Comparison of ENCODE assay signal across 1 cellular context in genomic region chr1:223129229-223129851, GRCh38.
TF ChIP-seq lines count a peak whose summit lies in the region.

No MANE protein-coding gene starts in this region.

TF ChIP-seq in K562, 482 proteins besides CTCF, POLR2A, EP300 and RAD21 (continued from another document and continues in another):
- TF ChIP-seq MGA (IDR thresholded peaks at IDR 0.05) (peak; percentile 65; the same call in 1 of the 2 replicates), CHAMP1 (IDR thresholded peaks at IDR 0.05) (no peak), OTX1 (CRISPR knock-in tag; IDR thresholded peaks at IDR 0.05) (no peak), ZNF778 (CRISPR knock-in tag; IDR thresholded peaks at IDR 0.05) (no peak), ZBTB34 (CRISPR knock-in tag; IDR thresholded peaks at IDR 0.05) (no peak), ZNF140 (CRISPR knock-in tag; IDR thresholded peaks at IDR 0.05) (no peak), FIP1L1 (IDR thresholded peaks at IDR 0.05; ENCODE audit: low read depth, low read length, poor library complexity, severe bottlenecking) (no peak), MCM5 (IDR thresholded peaks at IDR 0.05; ENCODE audit: low read depth) (no peak), ZNF197 (CRISPR knock-in tag; IDR thresholded peaks at IDR 0.05; ENCODE audit: low read depth) (no peak), TAF7 (tag; IDR thresholded peaks at IDR 0.05) (no peak), SREBF1 (IDR thresholded peaks at IDR 0.05; ENCODE audit: borderline replicate concordance, low read depth, low read length) (no peak), CBX1 (IDR thresholded peaks at IDR 0.05; ENCODE audit: low read depth) (peak; percentile 35; the same call in 1 of the 2 replicates), PURB (CRISPR knock-in tag; IDR thresholded peaks at IDR 0.05; ENCODE audit: low read depth) (no peak), SREBF2 (CRISPR knock-in tag; IDR thresholded peaks at IDR 0.05) (no peak), FOXJ3 (CRISPR knock-in tag; IDR thresholded peaks at IDR 0.05) (no peak), SFPQ (IDR thresholded peaks at IDR 0.05; ENCODE audit: low read depth, low read length) (no peak), ZNF76 (CRISPR knock-in tag; IDR thresholded peaks at IDR 0.05; ENCODE audit: borderline replicate concordance) (no peak), REST (CRISPR knock-in tag; IDR thresholded peaks at IDR 0.05; ENCODE audit: low read depth) (no peak), ESRRB (CRISPR knock-in tag; IDR thresholded peaks at IDR 0.05; ENCODE audit: borderline replicate concordance) (no peak), MTA2 (IDR thresholded peaks at IDR 0.05; ENCODE audit: low read depth) (no peak), NCOA6 (IDR thresholded peaks at IDR 0.05) (no peak), ARHGAP35 (IDR thresholded peaks at IDR 0.05; ENCODE audit: partially characterized antibody) (no peak), HES1 (IDR thresholded peaks at IDR 0.05; ENCODE audit: low read depth) (no peak), ZBTB8A (IDR thresholded peaks at IDR 0.05; ENCODE audit: partially characterized antibody) (no peak), RNF219 (CRISPR knock-in tag; IDR thresholded peaks at IDR 0.05) (no peak), ZNF57 (CRISPR knock-in tag; IDR thresholded peaks at IDR 0.05) (no peak), ZBTB2 (IDR thresholded peaks at IDR 0.05) (no peak), SMC3 (conservative IDR thresholded peaks at IDR 0.05; ENCODE audit: insufficient read depth, low read depth, low read length) (peak; percentile 57), DPF2 (IDR thresholded peaks at IDR 0.05) (no peak), SMAD4 (CRISPR knock-in tag; conservative IDR thresholded peaks at IDR 0.05) (no peak), NBN (IDR thresholded peaks at IDR 0.05; ENCODE audit: low read depth) (no peak), SNRNP70 (optimal IDR thresholded peaks at IDR 0.05; ENCODE audit: low read depth, low read length) (no peak), BCOR (IDR thresholded peaks at IDR 0.05) (no peak)
